In genomic region chr4:6269651-6270511, GRCh38 we compare ENCODE assay signal across 1 cellular context.
TF ChIP-seq lines count a peak whose summit lies in the region.

Gene WFS1, plus strand, starts transcription at chr4:6269850. Its CDS starts 7,606 bp downstream, at chr4:6277456.

TF ChIP-seq in K562, 482 proteins besides CTCF, POLR2A, EP300 and RAD21 (continued from another document):
- TF ChIP-seq GMEB1 (CRISPR knock-in tag; IDR thresholded peaks at IDR 0.05) (no peak), ZNF175 (CRISPR knock-in tag; IDR thresholded peaks at IDR 0.05; ENCODE audit: low read depth) (no peak), NR1H2 (CRISPR knock-in tag; IDR thresholded peaks at IDR 0.05) (no peak), GABPB2 (CRISPR knock-in tag; conservative IDR thresholded peaks at IDR 0.05) (no peak), ZNF311 (CRISPR knock-in tag; IDR thresholded peaks at IDR 0.05) (no peak), CHD2 (IDR thresholded peaks at IDR 0.05; ENCODE audit: low read depth, low read length) (peak; percentile 55), ZNF140 (CRISPR knock-in tag; IDR thresholded peaks at IDR 0.05) (no peak), ZNF263 (CRISPR knock-in tag; IDR thresholded peaks at IDR 0.05; ENCODE audit: borderline replicate concordance) (no peak), AFF4 (CRISPR knock-in tag; IDR thresholded peaks at IDR 0.05) (no peak), NEUROD1 (IDR thresholded peaks at IDR 0.05; ENCODE audit: borderline replicate concordance, low read depth, low read length, partially characterized antibody) (peak; percentile 56), SAFB (IDR thresholded peaks at IDR 0.05; ENCODE audit: borderline replicate concordance, low read depth, low read length) (no peak), CBFA2T2 (conservative IDR thresholded peaks at IDR 0.05) (no peak), SP1 (CRISPR knock-in tag; IDR thresholded peaks at IDR 0.05) (peak; percentile 43; the same call in 1 of the 2 replicates), ZBTB17 (CRISPR knock-in tag; IDR thresholded peaks at IDR 0.05) (no peak), HMBOX1 (IDR thresholded peaks at IDR 0.05) (no peak), MBD2 (IDR thresholded peaks at IDR 0.05; ENCODE audit: borderline replicate concordance, low read depth) (peak; percentile 78), DEAF1 (CRISPR knock-in tag; IDR thresholded peaks at IDR 0.05) (peak; percentile 78), NFE2L1 (tag; IDR thresholded peaks at IDR 0.05; ENCODE audit: borderline replicate concordance, low read depth) (no peak), PKNOX1 (IDR thresholded peaks at IDR 0.05) (peak; percentile 99), USF2 (CRISPR knock-in tag; IDR thresholded peaks at IDR 0.05) (no peak), KLF1 (tag; IDR thresholded peaks at IDR 0.05) (no peak), CHD4 (IDR thresholded peaks at IDR 0.05; ENCODE audit: insufficient read depth, insufficient replicate concordance, low read depth, low read length, poor library complexity, severe bottlenecking) (no peak), RBM25 (IDR thresholded peaks at IDR 0.05; ENCODE audit: low read depth, low read length, severe bottlenecking) (peak; percentile 100), NFYB (IDR thresholded peaks at IDR 0.05; ENCODE audit: extremely low read depth, insufficient read length) (peak; percentile 86), SP2 (IDR thresholded peaks at IDR 0.05; ENCODE audit: extremely low read depth, low read depth, low read length, poor library complexity, severe bottlenecking) (peak; percentile 56), E2F6 (IDR thresholded peaks at IDR 0.05; ENCODE audit: borderline replicate concordance in 1 of 2, extremely low read depth in 1 of 2, insufficient read depth in 1 of 2, insufficient read length in 1 of 2, low read depth in 1 of 2, low read length in 1 of 2, poor library complexity in 1 of 2, severe bottlenecking in 1 of 2) (peak in 1 of 2 experiments; percentile 43), POLR2B (IDR thresholded peaks at IDR 0.05; ENCODE audit: low read depth, partially characterized antibody) (no peak), SETDB1 (IDR thresholded peaks at IDR 0.05; ENCODE audit: low read length) (no peak), ZNF3 (CRISPR knock-in tag; IDR thresholded peaks at IDR 0.05) (no peak), ZNF324 (CRISPR knock-in tag; IDR thresholded peaks at IDR 0.05) (no peak), NRF1 (conservative IDR thresholded peaks at IDR 0.05 in 1 of 2, IDR thresholded peaks at IDR 0.05 in 1 of 2) (peak; percentile 44 to 47; a peak in 3 of 4 replicates), HNRNPL (IDR thresholded peaks at IDR 0.05; ENCODE audit: low read depth, low read length) (no peak), NCOA6 (IDR thresholded peaks at IDR 0.05) (no peak), CREM (IDR thresholded peaks at IDR 0.05; ENCODE audit: low read depth) (0 out of 2 replicates have a peak, but pooled peaks have one; percentile 23), BRD9 (IDR thresholded peaks at IDR 0.05; ENCODE audit: low read depth, partially characterized antibody) (no peak), ZNF507 (tag; conservative IDR thresholded peaks at IDR 0.05) (no peak)
